15 cellular contexts compared by ENCODE assay signal in genomic region chrX:49187526-49187925, GRCh38. TPM values are rescaled to one million over a fixed set of nuclear protein-coding genes. Genes with fewer than 3 reads are reported as not detected.
A peak's percentile ranks its signal among the peaks of the same experiment; 100 is the strongest.
DNase-seq lines count a peak whose midpoint lies in the region; ATAC-seq and TF ChIP-seq lines count a peak whose summit lies in the region.
"Had no signal": no experiment of that assay in that cellular context is flagged by ENCODE, and none has a peak within 500 bp of the region (broad histone marks: within the 10 kb centered on the region; RNA-seq: fewer than 3 reads in every experiment).

No MANE protein-coding gene starts in this region.

- no peaks in the 10 kb centered on the region for H3K36me3 ChIP-seq in Panc1 (ENCODE audit: control insufficient read depth, insufficient read depth, low read length)
- H3K36me3 ChIP-seq in esophagus muscularis mucosa: peaks cover 0 to 12% (median 4%) of the 10 kb centered on the region in 4 donors
- H3K36me3 ChIP-seq in gastrocnemius medialis: peaks cover 0 to 10% of the 10 kb centered on the region in 2 donors
- H3K36me3 ChIP-seq in colonic mucosa: no peaks in the 10 kb centered on the region

- no peak overlapping the region for H3K56ac ChIP-seq in H9 (ENCODE audit: insufficient read length, low read depth, low read length)

- no peak overlapping the region for H3K14ac ChIP-seq in H9 (ENCODE audit: insufficient read depth, low read length)

- peaks cover 10 to 32% of the 10 kb centered on the region in 2 experiments for H3K4me1 Mint-ChIP-seq in H9

- H4K20me1 ChIP-seq in H9 (ENCODE audit: control insufficient read depth, insufficient read depth, insufficient read length): no peaks in the 10 kb centered on the region

- no peak overlapping the region for H2AK5ac ChIP-seq in H9 (ENCODE audit: insufficient read length, low read length)

- no peak for DNase-seq in H9
- DNase-seq in Panc1 (ENCODE audit: low read depth, low spot score): no peak
- no peak for DNase-seq in esophagus muscularis mucosa (ENCODE audit: extremely low spot score)
- no peak for DNase-seq in gastrocnemius medialis
- DNase-seq in foreskin fibroblast: no peak
- no peak for DNase-seq in mesenteric fat pad (ENCODE audit: low spot score)
- no peak for DNase-seq in colonic mucosa
- DNase-seq: activated CD4-positive, alpha-beta T cell treated with anti-CD3 and anti-CD28 coated beads, Interleukin-2, amount 10 ng/mL, durations not matched to agents 24 days and 14 days; foreskin keratinocyte; left colon; NCI-H187; NCI-H2227 treated with DMSO at 0.1 percent for 48 hours; RPMI8226; stimulated activated CD4-positive, alpha-beta T cell treated with anti-CD3 and anti-CD28 coated beads, Interleukin-2, amount 100 ng/mL, for 48 hours had no signal

- no peak overlapping the region for H3K27ac Mint-ChIP-seq in H9

- H2BK12ac ChIP-seq in H9 (ENCODE audit: insufficient read length, low read depth, low read length): no peak overlapping the region

- no peak overlapping the region for H3K18ac ChIP-seq in H9 (ENCODE audit: insufficient read length, low read depth, low read length)

- CTCF ChIA-PET in Panc1 (lab: Charles Lee): no interaction called here

- H3K79me2 ChIP-seq in H9 (ENCODE audit: insufficient read depth, low read length): no peaks in the 10 kb centered on the region
- H3K79me2 ChIP-seq: parathyroid adenoma had no signal

- no peak overlapping the region for H2BK5ac ChIP-seq in H9 (ENCODE audit: insufficient read length, low read length)

- H3K9ac ChIP-seq in H9 (ENCODE audit: extremely low read depth, insufficient read length, low read length) (no peak overlapping the region), colonic mucosa (ENCODE audit: low read depth in 2 of 2, low read length in 2 of 2) (no peak overlapping the region)
- H3K9ac ChIP-seq: parathyroid adenoma had no signal

- H3T11ph ChIP-seq in H9 (ENCODE audit: low read length): no peak overlapping the region

- no peak overlapping the region for H2AFZ ChIP-seq in H9 (ENCODE audit: low read length)
- H2AFZ ChIP-seq: parathyroid adenoma had no signal

- H3K27ac ChIP-seq in H9 (ENCODE audit: insufficient read length, low read depth, low read length) (no peak overlapping the region), Panc1 (ENCODE audit: low read length) (peak overlapping the region; percentile 94), esophagus muscularis mucosa (replicated peaks in 1 of 4) (peak overlapping the region; percentile 83 to 87 (median 86)), gastrocnemius medialis (peak overlapping the region; percentile 83 to 93 (median 92)), colonic mucosa (no peak overlapping the region)
- H3K27ac ChIP-seq: foreskin keratinocyte had no signal

- H3K27me3 ChIP-seq in H9 (ENCODE audit: insufficient read depth, low read length) (no peaks in the 10 kb centered on the region), Panc1 (ENCODE audit: control insufficient read depth, insufficient read depth, low read length) (no peaks in the 10 kb centered on the region), esophagus muscularis mucosa (no peaks in the 10 kb centered on the region), gastrocnemius medialis (no peaks in the 10 kb centered on the region), colonic mucosa (no peaks in the 10 kb centered on the region)
- H3K27me3 ChIP-seq: foreskin keratinocyte had no signal

- no peak for TF ChIP-seq EP300 in esophagus muscularis mucosa (IDR thresholded peaks at IDR 0.05)

- H3K9me3 ChIP-seq in H9 (ENCODE audit: control insufficient read depth, low read depth, low read length) (peaks cover 8% of the 10 kb centered on the region), Panc1 (ENCODE audit: control insufficient read depth, insufficient read depth, low read depth, low read length) (no peaks in the 10 kb centered on the region), esophagus muscularis mucosa (no peaks in the 10 kb centered on the region), gastrocnemius medialis (no peaks in the 10 kb centered on the region), colonic mucosa (no peaks in the 10 kb centered on the region)

- POLR2A ChIA-PET in Panc1 (lab: Charles Lee): interaction anchor here (0.6 kb wide), 1 partner anchor 16 kb away, joined by 3 read pairs; the partner anchor contains the start of gene PLP2

- no peak overlapping the region for H3K4ac ChIP-seq in H9 (ENCODE audit: low read depth, low read length)

- H3K9me3 Mint-ChIP-seq in H9: peaks cover 66 to 71% of the 10 kb centered on the region in 2 experiments
- H3K9me3 Mint-ChIP-seq: activated CD4-positive, alpha-beta T cell treated with anti-CD3 and anti-CD28 coated beads, Interleukin-2, amount 10 ng/mL, durations not matched to agents 24 days and 14 days had no signal

- H3K4me1 ChIP-seq in H9 (ENCODE audit: insufficient read depth, low read length) (no peaks in the 10 kb centered on the region), Panc1 (ENCODE audit: control insufficient read depth, insufficient read depth, low read length) (peaks cover 21% of the 10 kb centered on the region), esophagus muscularis mucosa (peaks cover 12 to 40% (median 37%) of the 10 kb centered on the region in 4 donors), gastrocnemius medialis (peaks cover 8 to 12% of the 10 kb centered on the region in 2 donors), colonic mucosa (no peaks in the 10 kb centered on the region)
- H3K4me1 ChIP-seq: foreskin keratinocyte, parathyroid adenoma had no signal

- H4K5ac ChIP-seq in H9 (ENCODE audit: insufficient read length, low read depth, low read length): no peak overlapping the region

- H4K91ac ChIP-seq in H9 (ENCODE audit: insufficient read length, low read depth, low read length): no peak overlapping the region

- peak overlapping the region in 1 of 2 experiments; percentile 91; a peak in 2 of 4 replicates for H3K4me3 ChIP-seq in Panc1 (ENCODE audit: low read depth in 2 of 2, low read length in 2 of 2)
- H3K4me3 ChIP-seq in esophagus muscularis mucosa: no peak overlapping the region
- no peak overlapping the region for H3K4me3 ChIP-seq in gastrocnemius medialis
- no peak overlapping the region for H3K4me3 ChIP-seq in foreskin fibroblast (ENCODE audit: low read depth in 1 of 2, low read length in 2 of 2)
- no peak overlapping the region for H3K4me3 ChIP-seq in colonic mucosa

- no peak overlapping the region for H2BK20ac ChIP-seq in H9 (ENCODE audit: low read depth, low read length, poor library complexity, severe bottlenecking)

- H3K36me3 Mint-ChIP-seq in H9 (ENCODE audit: insufficient read depth in 1 of 3, low read depth in 3 of 3): peaks cover 7 to 18% (median 8%) of the 10 kb centered on the region in 3 experiments; a peak in 6 of 7 replicates

- peaks cover 15% of the 10 kb centered on the region for H3K23me2 ChIP-seq in H9 (ENCODE audit: insufficient read length, low read depth, low read length, poor library complexity, severe bottlenecking)

- H3K4me3 Mint-ChIP-seq in H9: peak overlapping the region; percentile 69 to 84; a peak in 4 of 5 replicates

- intact Hi-C loops in Panc1 (cut with micrococcal nuclease; ENCODE audit: unreplicated experiment) (no loop called here), esophagus muscularis mucosa (cut with DNase I) (no loop called here), gastrocnemius medialis (cut with DNase I; ENCODE audit: low total_unique reads) (loop anchor here (5.0 kb wide), 1 partner anchor 385 kb away; the partner anchor contains the start of gene HDAC6), colonic mucosa (cut with DNase I) (no loop called here)

- no peaks in the 10 kb centered on the region for H3K79me1 ChIP-seq in H9 (ENCODE audit: insufficient read depth, low read depth, low read length, poor library complexity, severe bottlenecking)

- ATAC-seq in Panc1: no peak
- no peak for ATAC-seq in gastrocnemius medialis
- ATAC-seq: foreskin keratinocyte, left colon had no signal

- BruUV-seq in Panc1 (replicated peaks; lab: Mats Ljungman, UMichigan): no TSS peak

- H3K27me3 Mint-ChIP-seq in H9 (ENCODE audit: low read depth): peaks cover 2% of the 10 kb centered on the region; the same call in 1 of the 2 replicates
- H3K27me3 Mint-ChIP-seq: activated CD4-positive, alpha-beta T cell treated with anti-CD3 and anti-CD28 coated beads, Interleukin-2, amount 10 ng/mL, durations not matched to agents 24 days and 14 days had no signal

- no peak overlapping the region for H2BK120ac ChIP-seq in H9 (ENCODE audit: low read depth, low read length, poor library complexity, severe bottlenecking)

- no peak overlapping the region for H4K8ac ChIP-seq in H9 (replicated peaks; ENCODE audit: insufficient read length, low read depth, low read length)

- WGBS in H9 (ENCODE audit: extremely low coverage, insufficient read length, low lambda C conversion rate): no CpG with 5 or more reads among the region's 10 CpGs
- WGBS in esophagus muscularis mucosa: 87% methylated on average over 10 of the region's 10 CpGs

- peak overlapping the region; percentile 49 for H3K4me2 ChIP-seq in H9 (ENCODE audit: insufficient read depth, insufficient read length, low read length)

- in situ Hi-C loops in Panc1 (cut with HindIII; ENCODE audit: low pct_unique_long_range_greater_than_20kb, low sequenced_read_pairs): no loop called here
- in situ Hi-C loops in gastrocnemius medialis (cut with MboI; ENCODE audit: low sequenced_read_pairs in 4 of 4): no loop called here

- TF ChIP-seq POLR2A in esophagus muscularis mucosa (IDR thresholded peaks at IDR 0.05; ENCODE audit: low read depth) (no peak), gastrocnemius medialis (IDR thresholded peaks at IDR 0.05) (no peak)

- no peak overlapping the region for H3K23ac ChIP-seq in H9 (ENCODE audit: insufficient read length, low read depth, low read length)

- TF ChIP-seq CTCF in H9 (conservative IDR thresholded peaks at IDR 0.05) (no peak), Panc1 (IDR thresholded peaks at IDR 0.05) (no peak), esophagus muscularis mucosa (IDR thresholded peaks at IDR 0.05) (no peak), gastrocnemius medialis (IDR thresholded peaks at IDR 0.05 in 4 of 5, conservative IDR thresholded peaks at IDR 0.05 in 1 of 5) (no peak), foreskin fibroblast (IDR thresholded peaks at IDR 0.05; ENCODE audit: low read depth, low read length) (no peak), colonic mucosa (IDR thresholded peaks at IDR 0.05) (no peak)

- H2BK15ac ChIP-seq in H9 (ENCODE audit: low read depth, low read length): no peak overlapping the region

RNA-seq across cellular contexts. Expression of gene PRICKLE3, which starts 1.4 kb away (rescaled TPM):
- total RNA-seq in H9 (2021): 9.7 and 12.2 TPM in 2 replicates
- 40.1 TPM for total RNA-seq in Panc1 (2021; ENCODE audit: unreplicated experiment)
- polyA plus RNA-seq in Panc1 (2012; ENCODE audit: insufficient read length): 53.3 TPM
- 10 to 100 TPM in 3 of 4 donors, 1 to 10 TPM in 1; 7.6 to 16.2 (median 12.3) TPM for total RNA-seq in esophagus muscularis mucosa
- total RNA-seq in gastrocnemius medialis: 10 to 100 TPM in 3 of 4 donors, 1 to 10 TPM in 1; 9.1 to 33.1 (median 21.3) TPM
- 12.5 TPM for total RNA-seq in mesenteric fat pad
- 10 to 100 TPM; 16.7 to 25.5 TPM for total RNA-seq in colonic mucosa

RNA-seq across cellular contexts. Expression of gene SYP, which starts 12.5 kb away (rescaled TPM):
- total RNA-seq in H9 (2021) (1.8 and 2.1 TPM in 2 replicates), Panc1 (2021; ENCODE audit: unreplicated experiment) (12.4 TPM), esophagus muscularis mucosa (10 to 100 TPM in 1 of 4 donors, 1 to 10 TPM in 3; 4.5 to 12.0 (median 6.1) TPM), gastrocnemius medialis (1 to 10 TPM in 1 of 4 donors, under 1 TPM in 3; 0.15 to 3.9 (median 0.40) TPM), mesenteric fat pad (1.00 TPM), colonic mucosa (1 to 10 TPM; 6.4 to 7.4 TPM)
- polyA plus RNA-seq in Panc1 (2012; ENCODE audit: insufficient read length): 19.9 TPM

RNA-seq across cellular contexts. Expression of gene PLP2, which starts 15.8 kb away (rescaled TPM):
- total RNA-seq in H9 (2021): 11.7 and 12.1 TPM in 2 replicates
- 293 TPM for total RNA-seq in Panc1 (2021; ENCODE audit: unreplicated experiment)
- polyA plus RNA-seq in Panc1 (2012; ENCODE audit: insufficient read length): 305 TPM
- total RNA-seq in esophagus muscularis mucosa: 100 to 1,000 TPM in 1 of 4 donors, 10 to 100 TPM in 3; 55.3 to 101 (median 76.3) TPM
- total RNA-seq in gastrocnemius medialis: 10 to 100 TPM; 12.8 to 53.5 (median 32.5) TPM
- 74.3 TPM for total RNA-seq in mesenteric fat pad
- 100 to 1,000 TPM; 157 to 227 TPM for total RNA-seq in colonic mucosa

RNA-seq across cellular contexts. Expression of gene MAGIX, which starts 25.0 kb away (rescaled TPM):
- total RNA-seq in H9 (2021) (1.3 and 1.9 TPM in 2 replicates), Panc1 (2021; ENCODE audit: unreplicated experiment) (3.8 TPM), esophagus muscularis mucosa (1 to 10 TPM; 1.5 to 4.2 (median 3.6) TPM), gastrocnemius medialis (1 to 10 TPM; 2.7 to 7.3 (median 5.3) TPM), mesenteric fat pad (1.6 TPM), colonic mucosa (10 to 100 TPM in 1 of 2 donors, 1 to 10 TPM in 1; 4.3 to 14.7 TPM)
- 5.1 TPM for polyA plus RNA-seq in Panc1 (2012; ENCODE audit: insufficient read length)

RNA-seq across cellular contexts. Expression of gene CACNA1F, which starts 45.6 kb away (rescaled TPM):
- 0.94 and 1.4 TPM in 2 replicates for total RNA-seq in H9 (2021)
- not detected for total RNA-seq in Panc1 (2021; ENCODE audit: unreplicated experiment)
- polyA plus RNA-seq in Panc1 (2012; ENCODE audit: insufficient read length): not detected
- under 1 TPM; under 0.01 to 0.42 (median 0.06) TPM for total RNA-seq in esophagus muscularis mucosa
- total RNA-seq in gastrocnemius medialis: not detected
- total RNA-seq in mesenteric fat pad: not detected
- 1 to 10 TPM; 1.0 TPM for total RNA-seq in colonic mucosa
- total RNA-seq: foreskin keratinocyte had no signal

Comparison
In these comparisons a context has a peak if more than half of its experiments do, and no peak if none do; other contexts are left out.
1. H3K27ac ChIP-seq: peak in Panc1 (single experiment), esophagus muscularis mucosa (4 of 4) and gastrocnemius medialis (4 of 4); none in H9 (single experiment) and colonic mucosa (single experiment).